11 cellular contexts compared by ENCODE assay signal in the genomic region with DNA sequence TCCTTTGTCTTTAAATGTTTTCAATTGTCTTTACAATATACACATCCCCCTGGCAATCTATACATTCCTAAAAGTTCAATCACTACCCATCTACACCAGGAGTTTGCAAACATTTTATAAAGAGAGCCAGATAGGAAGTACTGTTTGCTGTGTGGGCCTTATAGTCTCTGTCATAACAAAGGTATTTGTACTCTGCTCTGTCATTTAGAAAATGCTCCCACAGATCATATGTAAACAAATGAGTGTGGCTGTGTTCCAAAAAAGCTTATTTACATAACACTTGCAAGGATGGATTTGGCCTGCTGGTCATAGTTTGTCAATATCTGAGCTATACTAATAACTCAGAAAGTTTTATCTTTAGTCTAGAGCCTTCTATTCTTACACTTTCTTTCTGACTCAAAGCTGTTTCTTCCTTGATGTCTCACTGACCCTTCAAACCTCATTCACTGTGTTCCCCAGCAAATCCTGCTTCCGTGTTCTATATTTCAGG.
DNase-seq lines count a peak whose midpoint lies in the region; ATAC-seq and TF ChIP-seq lines count a peak whose summit lies in the region.
"Had no signal": no experiment of that assay in that cellular context is flagged by ENCODE, and none has a peak within 500 bp of the region (broad histone marks: within the 10 kb centered on the region; RNA-seq: fewer than 3 reads in every experiment).

No MANE protein-coding gene starts in this region.

- peaks cover 23% of the 10 kb centered on the region for H3K4me1 ChIP-seq in PC-3 (ENCODE audit: insufficient read depth, low read length)
- H3K4me1 ChIP-seq: lower lobe of right lung had no signal

- no peak overlapping the region for H3K4me3 Mint-ChIP-seq in mesothelial cell of epicardium
- H3K4me3 Mint-ChIP-seq: activated naive CD8-positive, alpha-beta T cell treated with anti-CD3 and anti-CD28 coated beads, Interleukin-2, amount 10 ng/mL, durations not matched to agents 7 days and 5 days had no signal

- intact Hi-C loops in PC-3 (cut with micrococcal nuclease) = loop anchor here (1.0 to 10.0 kb wide), 5 partner anchors 31 to 1725 kb away; no protein-coding TSS in a partner anchor

- H3K4me1 Mint-ChIP-seq in mesothelial cell of epicardium = peaks cover 25% of the 10 kb centered on the region
- H3K4me1 Mint-ChIP-seq: activated naive CD8-positive, alpha-beta T cell treated with anti-CD3 and anti-CD28 coated beads, Interleukin-2, amount 10 ng/mL, durations not matched to agents 7 days and 5 days had no signal

- CTCF ChIA-PET in PC-3 (lab: Charles Lee) = interaction anchor here (0.5 to 1.0 kb wide), 2 partner anchors 51 to 94 kb away, joined by 3 read pairs; no protein-coding TSS in a partner anchor

- H3K4me2 ChIP-seq in PC-3 (ENCODE audit: low read length) = peak overlapping the region; percentile 75

- BruUV-seq in PC-3 (replicated peaks; lab: Mats Ljungman, UMichigan) = no TSS peak

- H3K36me3 ChIP-seq in PC-3 (ENCODE audit: low read depth, low read length) (no peaks in the 10 kb centered on the region), H7 (replicated peaks; ENCODE audit: control insufficient read depth, insufficient read depth, low read length) (no peaks in the 10 kb centered on the region)
- H3K36me3 ChIP-seq: lower lobe of right lung had no signal

- DNase-seq in PC-3 (peak; percentile 99), mesothelial cell of epicardium (ENCODE audit: low spot score in 2 of 2, unreplicated experiment in 2 of 2) (no peak), C1 segment of cervical spinal cord (lab: John Stamatoyannopoulos, UW) (no peak), H7 (no peak), NCI-H446 treated with DMSO at 0.1 percent for 48 hours (lab: John Stamatoyannopoulos, UW) (no peak), DMS 273 treated with DMSO at 0.1 percent for 48 hours (lab: John Stamatoyannopoulos, UW) (no peak)
- DNase-seq: activated naive CD8-positive, alpha-beta T cell treated with anti-CD3 and anti-CD28 coated beads, Interleukin-2, amount 10 ng/mL, durations not matched to agents 7 days and 5 days; lower lobe of right lung had no signal

- no peak overlapping the region for H3K9ac ChIP-seq in PC-3 (ENCODE audit: low read length)

- H3K9me3 ChIP-seq in PC-3 (ENCODE audit: low read length) = no peaks in the 10 kb centered on the region
- H3K9me3 ChIP-seq: lower lobe of right lung had no signal

- peak overlapping the region; percentile 60 for H3K27ac ChIP-seq in PC-3 (ENCODE audit: low read length)
- H3K27ac ChIP-seq: lower lobe of right lung had no signal

- no peaks in the 10 kb centered on the region for H3K27me3 ChIP-seq in PC-3 (ENCODE audit: low read length)
- H3K27me3 ChIP-seq in H7 (ENCODE audit: control insufficient read depth, insufficient read depth, low read length) = no peaks in the 10 kb centered on the region

- ATAC-seq in GM19043 (IDR thresholded peaks at IDR 0.05; ENCODE audit: low read depth, unreplicated experiment) (peak; percentile 83), HG02973 (IDR thresholded peaks at IDR 0.05; ENCODE audit: unreplicated experiment) (peak; percentile 93), PC-3 (peak; percentile 98)
- ATAC-seq: Panc1 had no signal

- H3K79me2 ChIP-seq in PC-3 (ENCODE audit: low read length) = no peaks in the 10 kb centered on the region

- POLR2A ChIA-PET in PC-3 (lab: Charles Lee; ENCODE audit: unreplicated experiment) = no interaction called here

- no peaks in the 10 kb centered on the region for H3K9me3 Mint-ChIP-seq in mesothelial cell of epicardium
- H3K9me3 Mint-ChIP-seq: activated naive CD8-positive, alpha-beta T cell treated with anti-CD3 and anti-CD28 coated beads, Interleukin-2, amount 10 ng/mL, durations not matched to agents 7 days and 5 days had no signal

- H3K4me3 ChIP-seq in PC-3 (ENCODE audit: low read length) (peak overlapping the region; percentile 26; the same call in 1 of the 2 replicates), H7 (ENCODE audit: insufficient read depth, low read depth, low read length) (no peak overlapping the region)
- H3K4me3 ChIP-seq: lower lobe of right lung had no signal

- TF ChIP-seq CTCF in PC-3 (conservative IDR thresholded peaks at IDR 0.05; ENCODE audit: low read depth, low read length) (no peak), mesothelial cell of epicardium (IDR thresholded peaks at IDR 0.05; ENCODE audit: unreplicated experiment) (no peak)

- no peaks in the 10 kb centered on the region for H4K20me1 ChIP-seq in PC-3 (ENCODE audit: low read length)

- no peak overlapping the region for H2AFZ ChIP-seq in PC-3 (ENCODE audit: low read length)

- peak overlapping the region; percentile 2 for H3K27ac Mint-ChIP-seq in mesothelial cell of epicardium
- H3K27ac Mint-ChIP-seq: activated naive CD8-positive, alpha-beta T cell treated with anti-CD3 and anti-CD28 coated beads, Interleukin-2, amount 10 ng/mL, durations not matched to agents 7 days and 5 days had no signal

- no peaks in the 10 kb centered on the region for H3K27me3 Mint-ChIP-seq in mesothelial cell of epicardium (ENCODE audit: low read depth)
- H3K27me3 Mint-ChIP-seq: activated naive CD8-positive, alpha-beta T cell treated with anti-CD3 and anti-CD28 coated beads, Interleukin-2, amount 10 ng/mL, durations not matched to agents 7 days and 5 days had no signal

- H3F3A ChIP-seq in PC-3 (ENCODE audit: low read length, unreplicated experiment) = peaks cover 4% of the 10 kb centered on the region

- no peaks in the 10 kb centered on the region for H3K9me2 ChIP-seq in PC-3 (replicated peaks; ENCODE audit: low read length)

- H3K36me3 Mint-ChIP-seq in mesothelial cell of epicardium = no peaks in the 10 kb centered on the region
- H3K36me3 Mint-ChIP-seq: activated naive CD8-positive, alpha-beta T cell treated with anti-CD3 and anti-CD28 coated beads, Interleukin-2, amount 10 ng/mL, durations not matched to agents 7 days and 5 days had no signal
